In genomic region chr1:157030728-157031127, GRCh38 we compare ENCODE assay signal across 24 cellular contexts.
"Had no signal": no experiment of that assay in that cellular context is flagged by ENCODE, and none has a peak within 500 bp of the region (broad histone marks: within the 10 kb centered on the region; RNA-seq: fewer than 3 reads in every experiment).

No MANE protein-coding gene starts in this region.

- ATAC-seq: natural killer cell; right lobe of liver; stimulated activated memory B cell treated with anti-CD40 and anti-IgM and Interleukin-4, amounts not matched to agents 10 μg/mL and 1 μg/mL and 100 μg/mL, for 72 hours; stimulated activated naive CD8-positive, alpha-beta T cell treated with anti-CD3 and anti-CD28 coated beads, Interleukin-15, amount 100 ng/mL, for 72 hours had no signal

- FAIRE-seq: urothelium cell line had no signal

- H3K9me3 Mint-ChIP-seq: mesothelial cell of epicardium; naive B cell; natural killer cell; stimulated activated memory B cell treated with anti-CD40 and anti-IgM and Interleukin-4, amounts not matched to agents 10 μg/mL and 1 μg/mL and 100 μg/mL, for 72 hours; stimulated activated naive CD8-positive, alpha-beta T cell treated with anti-CD3 and anti-CD28 coated beads, Interleukin-15, amount 100 ng/mL, for 72 hours had no signal

- H3K4me3 Mint-ChIP-seq: mesothelial cell of epicardium; naive B cell; natural killer cell; stimulated activated memory B cell treated with anti-CD40 and anti-IgM and Interleukin-4, amounts not matched to agents 10 μg/mL and 1 μg/mL and 100 μg/mL, for 72 hours; stimulated activated naive CD8-positive, alpha-beta T cell treated with anti-CD3 and anti-CD28 coated beads, Interleukin-15, amount 100 ng/mL, for 72 hours had no signal

- H3K4me1 ChIP-seq: upper lobe of right lung had no signal

- H3K4me1 Mint-ChIP-seq: naive B cell; natural killer cell; stimulated activated memory B cell treated with anti-CD40 and anti-IgM and Interleukin-4, amounts not matched to agents 10 μg/mL and 1 μg/mL and 100 μg/mL, for 72 hours; stimulated activated naive CD8-positive, alpha-beta T cell treated with anti-CD3 and anti-CD28 coated beads, Interleukin-15, amount 100 ng/mL, for 72 hours had no signal

- H3K27ac ChIP-seq: left ventricle myocardium inferior, ovary, right atrium auricular region, right lobe of liver, tibial nerve, upper lobe of right lung had no signal

- H3K27ac Mint-ChIP-seq: mesothelial cell of epicardium; naive B cell; natural killer cell; progenitor cell of endocrine pancreas; stimulated activated memory B cell treated with anti-CD40 and anti-IgM and Interleukin-4, amounts not matched to agents 10 μg/mL and 1 μg/mL and 100 μg/mL, for 72 hours; stimulated activated naive CD8-positive, alpha-beta T cell treated with anti-CD3 and anti-CD28 coated beads, Interleukin-15, amount 100 ng/mL, for 72 hours had no signal

- H3K36me3 Mint-ChIP-seq: mesothelial cell of epicardium; naive B cell; natural killer cell; stimulated activated memory B cell treated with anti-CD40 and anti-IgM and Interleukin-4, amounts not matched to agents 10 μg/mL and 1 μg/mL and 100 μg/mL, for 72 hours had no signal

- DNase-seq: hypothalamus; islet precursor cell; left ventricle myocardium inferior; mesendoderm; naive B cell; natural killer cell; ovary; right lobe of liver; stimulated activated CD4-positive, alpha-beta T cell treated with anti-CD3 and anti-CD28 coated beads, Interleukin-1b, Interleukin-23, amount 100 ng/mL, for 48 hours; stimulated activated CD4-positive, alpha-beta T cell treated with anti-CD3 and anti-CD28 coated beads, Interleukin-2, amount 100 ng/mL, for 48 hours; stimulated activated CD4-positive, alpha-beta T cell treated with anti-CD3 and anti-CD28 coated beads, Interleukin-4, amount 100 ng/mL, for 4 hours; stimulated activated CD8-positive, alpha-beta memory T cell treated with anti-CD3 and anti-CD28 coated beads, Interleukin-4, amount 100 ng/mL, for 48 hours; stimulated activated naive CD4-positive, alpha-beta T cell treated with Interleukin-2 at 50 U/mL for 16 hours; stimulated activated naive CD8-positive, alpha-beta T cell treated with anti-CD3 and anti-CD28 coated beads, Interleukin-15, amount 100 ng/mL, for 72 hours; substantia nigra; upper lobe of right lung had no signal

- H3K27me3 Mint-ChIP-seq: progenitor cell of endocrine pancreas had no signal

- H3K4me2 ChIP-seq: smooth muscle cell had no signal

- H3K27me3 ChIP-seq: ovary, right atrium auricular region, right lobe of liver, tibial nerve, upper lobe of right lung had no signal

- H3K4me3 ChIP-seq: left ventricle myocardium inferior, lung, ovary, right atrium auricular region, right lobe of liver, smooth muscle cell, tibial nerve, upper lobe of right lung had no signal

- H3K9me3 ChIP-seq: left ventricle myocardium inferior, ovary, right atrium auricular region, right lobe of liver, tibial nerve, upper lobe of right lung had no signal

- H3K36me3 ChIP-seq: ovary, right atrium auricular region, right lobe of liver, tibial nerve, upper lobe of right lung had no signal
